In the genomic region with DNA sequence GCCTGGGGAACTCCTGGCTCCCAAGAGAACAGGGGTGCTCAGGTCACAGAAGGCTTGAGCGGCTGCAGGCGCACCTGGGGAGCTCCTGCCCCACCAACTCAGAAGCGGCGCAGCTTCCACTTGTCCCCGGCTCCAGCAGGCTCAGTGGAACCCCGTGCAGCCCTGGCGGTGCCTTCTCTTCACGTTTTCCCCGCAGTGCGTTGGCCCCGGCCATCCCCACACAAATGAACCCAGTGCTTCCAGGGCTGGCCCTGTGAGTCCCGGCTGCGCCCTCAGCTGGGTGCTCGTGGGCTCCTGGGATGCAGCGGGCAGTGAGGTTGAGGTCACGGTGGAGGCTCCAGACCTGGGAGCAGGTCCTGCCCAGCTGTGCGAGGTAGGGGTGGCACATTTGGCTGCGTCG, we compare ENCODE assay signal across 24 cellular contexts.
"Had no signal": no experiment of that assay in that cellular context is flagged by ENCODE, and none has a peak within 500 bp of the region (broad histone marks: within the 10 kb centered on the region; RNA-seq: fewer than 3 reads in every experiment).

No MANE protein-coding gene starts in this region.

- H3K9me3 Mint-ChIP-seq: IgD-negative memory B cell had no signal

- H3K4me2 ChIP-seq: KMS-11 had no signal

- FAIRE-seq: HTR-8/SVneo, K562, RCC 7860 had no signal

- H3K9me3 ChIP-seq: SJSA1 had no signal

- H3K27ac Mint-ChIP-seq: IgD-negative memory B cell had no signal

- DNase-seq: Kasumi-1, MM.1S, NCI-H1092 treated with DMSO at 0.1 percent for 48 hours, NCI-H1436, NCI-H187, NCI-H2029, NCI-H2081 treated with DMSO at 0.1 percent for 48 hours, NCI-H2171 treated with DMSO at 0.1 percent for 48 hours, NCI-H446, NCI-H510A, NCI-H524 treated with DMSO at 0.1 percent for 48 hours, NCI-H69, NCI-H774, Right ventricle myocardium superior, RPMI8226, SIG-M5 had no signal

- H3K4me3 ChIP-seq: K562, SJSA1, SK-N-MC had no signal

- ATAC-seq: K562 had no signal

- H3K27ac ChIP-seq: HL-60, KMS-11, SJSA1, SK-N-MC had no signal

- H3K36me3 Mint-ChIP-seq: IgD-negative memory B cell had no signal

- H3K9ac ChIP-seq: KMS-11 had no signal

- H3K27me3 Mint-ChIP-seq: IgD-negative memory B cell had no signal

- H3K36me3 ChIP-seq: SJSA1 had no signal
